21 cellular contexts compared by ENCODE assay signal in genomic region chr3:126554560-126555525, GRCh38. TPM values are rescaled to one million over a fixed set of nuclear protein-coding genes. Genes with fewer than 3 reads are reported as not detected.
A peak's percentile ranks its signal among the peaks of the same experiment; 100 is the strongest.
DNase-seq lines count a peak whose midpoint lies in the region; ATAC-seq and TF ChIP-seq lines count a peak whose summit lies in the region.
"Had no signal": no experiment of that assay in that cellular context is flagged by ENCODE, and none has a peak within 500 bp of the region (broad histone marks: within the 10 kb centered on the region; RNA-seq: fewer than 3 reads in every experiment).

No MANE protein-coding gene starts in this region.

- TF ChIP-seq CTCF in natural killer cell (IDR thresholded peaks at IDR 0.05), result no peak
- TF ChIP-seq CTCF in glutamatergic neuron (IDR thresholded peaks at IDR 0.05; ENCODE audit: partially characterized antibody, unreplicated experiment), result no peak
- no peak for TF ChIP-seq CTCF in progenitor cell of endocrine pancreas (IDR thresholded peaks at IDR 0.05; ENCODE audit: unreplicated experiment)

- H3K4me1 Mint-ChIP-seq in natural killer cell (no peaks in the 10 kb centered on the region), glutamatergic neuron (ENCODE audit: low read depth, unreplicated experiment) (peaks cover 1% of the 10 kb centered on the region), progenitor cell of endocrine pancreas (ENCODE audit: low read depth) (no peaks in the 10 kb centered on the region)
- no peaks in the 10 kb centered on the region for H3K4me1 Mint-ChIP-seq in natural killer cell treated with Interleukin-12 subunit alpha and Interleukin-12 subunit beta and Interleukin-15 and Interleukin-18, amount 100 ng/mL, for 72 hours (ENCODE audit: low read depth in 2 of 2)
- no peaks in the 10 kb centered on the region for H3K4me1 Mint-ChIP-seq in T-helper 2 cell treated with Interferon-gamma antibody and Interleukin-4, amounts not matched to agents 5 μg/mL and 100 μg/mL, for 36 hours (ENCODE audit: low read depth)
- H3K4me1 Mint-ChIP-seq: activated naive CD8-positive, alpha-beta T cell treated with anti-CD3 and anti-CD28 coated beads, Interleukin-2, amount 50 U/mL, for 24 hours had no signal

- H3K36me3 Mint-ChIP-seq in natural killer cell, result no peaks in the 10 kb centered on the region
- H3K36me3 Mint-ChIP-seq in natural killer cell treated with Interleukin-12 subunit alpha and Interleukin-12 subunit beta and Interleukin-15 and Interleukin-18, amount 100 ng/mL, for 72 hours, result no peaks in the 10 kb centered on the region
- H3K36me3 Mint-ChIP-seq in glutamatergic neuron (ENCODE audit: unreplicated experiment), result no peaks in the 10 kb centered on the region
- H3K36me3 Mint-ChIP-seq in progenitor cell of endocrine pancreas (ENCODE audit: insufficient read depth), result no peaks in the 10 kb centered on the region
- no peaks in the 10 kb centered on the region for H3K36me3 Mint-ChIP-seq in T-helper 2 cell treated with Interferon-gamma antibody and Interleukin-4, amounts not matched to agents 5 μg/mL and 100 μg/mL, for 36 hours (ENCODE audit: low read depth)
- H3K36me3 Mint-ChIP-seq: CD8-positive, alpha-beta T cell had no signal

- H3K27ac Mint-ChIP-seq in natural killer cell (no peak overlapping the region), glutamatergic neuron (ENCODE audit: unreplicated experiment) (no peak overlapping the region), progenitor cell of endocrine pancreas (no peak overlapping the region)
- H3K27ac Mint-ChIP-seq in natural killer cell treated with Interleukin-12 subunit alpha and Interleukin-12 subunit beta and Interleukin-15 and Interleukin-18, amount 100 ng/mL, for 72 hours, result no peak overlapping the region
- H3K27ac Mint-ChIP-seq in T-helper 2 cell treated with Interferon-gamma antibody and Interleukin-4, amounts not matched to agents 5 μg/mL and 100 μg/mL, for 36 hours, result no peak overlapping the region
- H3K27ac Mint-ChIP-seq: activated naive CD8-positive, alpha-beta T cell treated with anti-CD3 and anti-CD28 coated beads, Interleukin-2, amount 50 U/mL, for 24 hours; CD8-positive, alpha-beta T cell; dendritic cell treated with granulocyte-macrophage colony-stimulating factor and Interleukin-4, amounts not matched to agents 40 ng/mL and 50 ng/mL, for 4 days had no signal

- H3K9me3 Mint-ChIP-seq in natural killer cell (no peaks in the 10 kb centered on the region), glutamatergic neuron (ENCODE audit: unreplicated experiment) (peaks cover 4% of the 10 kb centered on the region), progenitor cell of endocrine pancreas (ENCODE audit: low read depth) (no peaks in the 10 kb centered on the region)
- no peaks in the 10 kb centered on the region for H3K9me3 Mint-ChIP-seq in natural killer cell treated with Interleukin-12 subunit alpha and Interleukin-12 subunit beta and Interleukin-15 and Interleukin-18, amount 100 ng/mL, for 72 hours
- H3K9me3 Mint-ChIP-seq in T-helper 2 cell treated with Interferon-gamma antibody and Interleukin-4, amounts not matched to agents 5 μg/mL and 100 μg/mL, for 36 hours, result no peaks in the 10 kb centered on the region
- H3K9me3 Mint-ChIP-seq: activated naive CD8-positive, alpha-beta T cell treated with anti-CD3 and anti-CD28 coated beads, Interleukin-2, amount 50 U/mL, for 24 hours; CD8-positive, alpha-beta T cell; dendritic cell treated with granulocyte-macrophage colony-stimulating factor and Interleukin-4, amounts not matched to agents 40 ng/mL and 50 ng/mL, for 4 days had no signal

- H3K27me3 Mint-ChIP-seq in natural killer cell (ENCODE audit: low read depth in 2 of 2), result no peaks in the 10 kb centered on the region
- H3K27me3 Mint-ChIP-seq in natural killer cell treated with Interleukin-12 subunit alpha and Interleukin-12 subunit beta and Interleukin-15 and Interleukin-18, amount 100 ng/mL, for 72 hours, result peaks cover 0 to 5% of the 10 kb centered on the region in 2 donors
- peaks cover 4% of the 10 kb centered on the region for H3K27me3 Mint-ChIP-seq in glutamatergic neuron (ENCODE audit: unreplicated experiment)
- peaks cover 3% of the 10 kb centered on the region for H3K27me3 Mint-ChIP-seq in progenitor cell of endocrine pancreas
- no peaks in the 10 kb centered on the region for H3K27me3 Mint-ChIP-seq in T-helper 2 cell treated with Interferon-gamma antibody and Interleukin-4, amounts not matched to agents 5 μg/mL and 100 μg/mL, for 36 hours (ENCODE audit: low read depth)
- H3K27me3 Mint-ChIP-seq: activated naive CD8-positive, alpha-beta T cell treated with anti-CD3 and anti-CD28 coated beads, Interleukin-2, amount 50 U/mL, for 24 hours had no signal

- no peak for ATAC-seq in natural killer cell
- ATAC-seq in natural killer cell treated with Interleukin-12 subunit alpha and Interleukin-12 subunit beta and Interleukin-15 and Interleukin-18, amount 100 ng/mL, for 72 hours, result no peak
- ATAC-seq: activated naive CD8-positive, alpha-beta T cell treated with anti-CD3 and anti-CD28 coated beads, Interleukin-2, amount 50 U/mL, for 24 hours; CD8-positive, alpha-beta T cell; gastrocnemius medialis; Panc1 had no signal

- peak; percentile 7 for DNase-seq in natural killer cell
- DNase-seq in natural killer cell treated with Interleukin-12 subunit alpha and Interleukin-12 subunit beta and Interleukin-15 and Interleukin-18, amount 100 ng/mL, for 72 hours (ENCODE audit: low spot score), result no peak
- peak; percentile 4 for DNase-seq in glutamatergic neuron
- DNase-seq in progenitor cell of endocrine pancreas (ENCODE audit: low spot score, unreplicated experiment), result peak; percentile 7
- DNase-seq in NCI-H1048 (lab: John Stamatoyannopoulos, UW), result no peak
- DNase-seq in T-helper 2 cell treated with Interferon-gamma antibody and Interleukin-4, amounts not matched to agents 5 μg/mL and 100 μg/mL, for 36 hours (ENCODE audit: low spot score), result no peak
- no peak for DNase-seq in GM19238 (ENCODE audit: insufficient read length, low spot score)
- DNase-seq in stimulated activated naive CD4-positive, alpha-beta T cell treated with Interleukin-2 at 50 U/mL for 16 hours (lab: John Stamatoyannopoulos, UW), result no peak
- DNase-seq: activated CD4-positive, alpha-beta T cell treated with anti-CD3 and anti-CD28 coated beads for 4 hours; activated naive CD8-positive, alpha-beta T cell treated with anti-CD3 and anti-CD28 coated beads, Interleukin-2, amount 50 U/mL, for 24 hours; NCI-H82; SK-N-SH; T1000 had no signal

- intact Hi-C loops in natural killer cell (cut with micrococcal nuclease), result no loop called here

- no peak overlapping the region for H3K4me3 Mint-ChIP-seq in natural killer cell
- no peak overlapping the region for H3K4me3 Mint-ChIP-seq in natural killer cell treated with Interleukin-12 subunit alpha and Interleukin-12 subunit beta and Interleukin-15 and Interleukin-18, amount 100 ng/mL, for 72 hours
- no peak overlapping the region for H3K4me3 Mint-ChIP-seq in glutamatergic neuron (ENCODE audit: unreplicated experiment)
- no peak overlapping the region for H3K4me3 Mint-ChIP-seq in progenitor cell of endocrine pancreas (ENCODE audit: low read depth)
- H3K4me3 Mint-ChIP-seq in T-helper 2 cell treated with Interferon-gamma antibody and Interleukin-4, amounts not matched to agents 5 μg/mL and 100 μg/mL, for 36 hours, result no peak overlapping the region
- H3K4me3 Mint-ChIP-seq: activated naive CD8-positive, alpha-beta T cell treated with anti-CD3 and anti-CD28 coated beads, Interleukin-2, amount 50 U/mL, for 24 hours; CD8-positive, alpha-beta T cell; dendritic cell treated with granulocyte-macrophage colony-stimulating factor and Interleukin-4, amounts not matched to agents 40 ng/mL and 50 ng/mL, for 4 days had no signal

RNA-seq across cellular contexts. Expression of gene C3orf22, which starts 3.9 kb away (rescaled TPM):
- total RNA-seq in natural killer cell, result not detected
- not detected for total RNA-seq in natural killer cell treated with Interleukin-12 subunit alpha and Interleukin-12 subunit beta and Interleukin-15 and Interleukin-18, amount 100 ng/mL, for 72 hours
- not detected for total RNA-seq in glutamatergic neuron (ENCODE audit: unreplicated experiment)
- total RNA-seq in progenitor cell of endocrine pancreas, result 0.26 and 0.44 TPM in 2 replicates
- total RNA-seq: CD8-positive, alpha-beta T cell; gastrocnemius medialis; liver; MCF 10A; smooth muscle cell; thoracic aorta had no signal

RNA-seq across cellular contexts. Expression of gene CHST13, which starts 30.9 kb away (rescaled TPM):
- total RNA-seq in natural killer cell (under 1 TPM in 2 of 3 donors, not detected in 1; 0.19 to 0.20 TPM), glutamatergic neuron (ENCODE audit: unreplicated experiment) (not detected), progenitor cell of endocrine pancreas (0.36 and 0.71 TPM in 2 replicates)
- under 1 TPM in 1 of 2 donors, not detected in 1; 0.98 TPM for total RNA-seq in natural killer cell treated with Interleukin-12 subunit alpha and Interleukin-12 subunit beta and Interleukin-15 and Interleukin-18, amount 100 ng/mL, for 72 hours
- total RNA-seq: CD8-positive, alpha-beta T cell; MCF 10A; smooth muscle cell; thoracic aorta had no signal

RNA-seq across cellular contexts. Expression of gene UROC1, which starts 37.3 kb away (rescaled TPM):
- total RNA-seq in natural killer cell, result not detected
- not detected for total RNA-seq in natural killer cell treated with Interleukin-12 subunit alpha and Interleukin-12 subunit beta and Interleukin-15 and Interleukin-18, amount 100 ng/mL, for 72 hours
- total RNA-seq in glutamatergic neuron (ENCODE audit: unreplicated experiment), result not detected
- total RNA-seq in progenitor cell of endocrine pancreas, result not detected in 2 replicates
- total RNA-seq: CD8-positive, alpha-beta T cell; MCF 10A; smooth muscle cell; thoracic aorta had no signal

Comparison
In these comparisons a context has a peak if more than half of its experiments do, and no peak if none do; other contexts are left out.
1. DNase-seq: peak in natural killer cell (single experiment), glutamatergic neuron (single experiment) and progenitor cell of endocrine pancreas (single experiment); none in natural killer cell treated with Interleukin-12 subunit alpha and Interleukin-12 subunit beta and Interleukin-15 and Interleukin-18, amount 100 ng/mL, for 72 hours (single experiment), NCI-H1048 (single experiment), T-helper 2 cell treated with Interferon-gamma antibody and Interleukin-4, amounts not matched to agents 5 μg/mL and 100 μg/mL, for 36 hours (single experiment), GM19238 (single experiment) and stimulated activated naive CD4-positive, alpha-beta T cell treated with Interleukin-2 at 50 U/mL for 16 hours (single experiment).